16 cellular contexts compared by ENCODE assay signal in genomic region chr9:26264709-26265601, GRCh38.
DNase-seq lines count a peak whose midpoint lies in the region; ATAC-seq and TF ChIP-seq lines count a peak whose summit lies in the region.
"Had no signal": no experiment of that assay in that cellular context is flagged by ENCODE, and none has a peak within 500 bp of the region (broad histone marks: within the 10 kb centered on the region; RNA-seq: fewer than 3 reads in every experiment).

No MANE protein-coding gene starts in this region.

- TF ChIP-seq CTCF in AG09309 (IDR thresholded peaks at IDR 0.05; ENCODE audit: control insufficient read depth, insufficient read depth, low read depth, low read length, missing control alignments), result no peak
- TF ChIP-seq CTCF in choroid plexus epithelial cell (conservative IDR thresholded peaks at IDR 0.05; ENCODE audit: low read depth, low read length), result no peak

- no CpG with 5 or more reads among the region's 1 CpG for WGBS in mesendoderm (ENCODE audit: extremely low coverage, insufficient coverage, low lambda C conversion rate)

- no peaks in the 10 kb centered on the region for H3K79me1 ChIP-seq in mesendoderm (ENCODE audit: low read length)

- H3K4me3 ChIP-seq in AG09309 (ENCODE audit: control insufficient read depth, low read depth, low read length) (no peak overlapping the region), choroid plexus epithelial cell (ENCODE audit: low read depth, low read length) (no peak overlapping the region), mesendoderm (ENCODE audit: low read length) (no peak overlapping the region)
- H3K4me3 ChIP-seq: adrenal gland had no signal

- H3K23ac ChIP-seq in mesendoderm (ENCODE audit: low read length), result no peak overlapping the region

- no peaks in the 10 kb centered on the region for H3K36me3 ChIP-seq in mesendoderm (ENCODE audit: control insufficient read depth, insufficient read depth, low read length)
- H3K36me3 ChIP-seq: adrenal gland had no signal

- no peaks in the 10 kb centered on the region for H3K79me2 ChIP-seq in mesendoderm (ENCODE audit: control insufficient read depth, insufficient read depth, low read length)

- no peak overlapping the region for H2BK15ac ChIP-seq in mesendoderm (replicated peaks; ENCODE audit: low read depth)

- no peak overlapping the region for H3K56ac ChIP-seq in mesendoderm (ENCODE audit: low read length)

- H3K4ac ChIP-seq in mesendoderm (ENCODE audit: low read depth, low read length), result no peak overlapping the region

- H3K18ac ChIP-seq in mesendoderm (ENCODE audit: low read length), result no peak overlapping the region

- ATAC-seq in HG03571 (IDR thresholded peaks at IDR 0.05; ENCODE audit: unreplicated experiment) (no peak), GM19351 (IDR thresholded peaks at IDR 0.05; ENCODE audit: unreplicated experiment) (no peak), GM21825 (IDR thresholded peaks at IDR 0.05; ENCODE audit: unreplicated experiment) (no peak), HG02623 (IDR thresholded peaks at IDR 0.05; ENCODE audit: unreplicated experiment) (no peak)
- ATAC-seq: CD8-positive, alpha-beta T cell; HepG2; natural killer cell; WTC11 had no signal

- no peak overlapping the region for H3K9ac ChIP-seq in mesendoderm (ENCODE audit: low read length)

- no peak overlapping the region for H3K27ac ChIP-seq in mesendoderm (ENCODE audit: low read depth, low read length)
- H3K27ac ChIP-seq: adrenal gland had no signal

- no peaks in the 10 kb centered on the region for H3K4me1 ChIP-seq in mesendoderm (ENCODE audit: control insufficient read depth, low read depth, low read length)
- H3K4me1 ChIP-seq: adrenal gland had no signal

- no peak overlapping the region for H2AK5ac ChIP-seq in mesendoderm (ENCODE audit: low read length)

- H4K8ac ChIP-seq in mesendoderm (ENCODE audit: low read depth, low read length), result no peak overlapping the region

- DNase-seq in AG09309 (ENCODE audit: low read depth) (peak; percentile 90), M059J (ENCODE audit: low read depth) (peak; percentile 100), choroid plexus epithelial cell (ENCODE audit: low read depth) (peak; percentile 34), mesendoderm (peak; percentile 57)
- DNase-seq: adrenal gland; CD8-positive, alpha-beta T cell; natural killer cell; NCI-H1436; NCI-H69; small intestine had no signal

- H2BK5ac ChIP-seq in mesendoderm (ENCODE audit: low read length), result no peak overlapping the region

- no peak overlapping the region for H3K4me2 ChIP-seq in mesendoderm (ENCODE audit: low read length)

- H4K5ac ChIP-seq in mesendoderm (ENCODE audit: low read length), result no peak overlapping the region

- no peaks in the 10 kb centered on the region for H3K27me3 ChIP-seq in mesendoderm (ENCODE audit: insufficient read depth, low read length, poor library complexity)
- H3K27me3 ChIP-seq: adrenal gland had no signal

- H2BK120ac ChIP-seq in mesendoderm (ENCODE audit: low read depth, low read length), result no peak overlapping the region

Comparison
In these comparisons a context has a peak if more than half of its experiments do, and no peak if none do; other contexts are left out.
1. DNase-seq: peak in every context shown above with its lines; median percentile 100 in M059J; 90 in AG09309; 57 in mesendoderm; 34 in choroid plexus epithelial cell.